ENCODE assay signal across 24 cellular contexts in genomic region chr11:31529189-31529588, GRCh38.
"Had no signal": no experiment of that assay in that cellular context is flagged by ENCODE, and none has a peak within 500 bp of the region (broad histone marks: within the 10 kb centered on the region; RNA-seq: fewer than 3 reads in every experiment).

No MANE protein-coding gene starts in this region.

- ATAC-seq: activated CD8-positive, alpha-beta T cell treated with anti-CD3 and anti-CD28 coated beads, Interleukin-2, amount 10 ng/mL, durations not matched to agents 7 days and 5 days; WTC11 had no signal

- H3K36me3 ChIP-seq: Peyer's patch, SJCRH30 had no signal

- DNase-seq: activated CD4-positive, alpha-beta T cell treated with anti-CD3 and anti-CD28 coated beads for 48 hours; activated CD4-positive, alpha-beta T cell treated with anti-CD3 and anti-CD28 coated beads, Interleukin-2, amount 50 U/mL, for 4 hours; activated CD4-positive, CD25-positive, alpha-beta regulatory T cell treated with anti-CD3 and anti-CD28 coated beads, Interleukin-2, amount 50 U/mL, for 72 hours; activated CD8-positive, alpha-beta T cell treated with anti-CD3 and anti-CD28 coated beads, Interleukin-2, amount 10 ng/mL, durations not matched to agents 7 days and 5 days; activated effector memory CD4-positive, alpha-beta T cell treated with anti-CD3 and anti-CD28 coated beads, Interleukin-2, amount 50 U/mL, for 16 hours; activated naive CD4-positive, alpha-beta T cell treated with anti-CD3 and anti-CD28 coated beads, Interleukin-2, amount 10 ng/mL, durations not matched to agents 7 days and 5 days; activated naive CD8-positive, alpha-beta T cell treated with anti-CD3 and anti-CD28 coated beads for 36 hours; activated T-cell treated with anti-CD3 and anti-CD28 coated beads, Interleukin-2, amount 50 U/mL, for 24 hours; anterior cingulate cortex; cerebellar nuclear complex; NCI-H1092 treated with DMSO at 0.1 percent for 48 hours; NCI-H1417 treated with DMSO at 0.1 percent for 48 hours; NCI-H1694; NCI-H2029 treated with DMSO at 0.1 percent for 48 hours; NCI-H345; NCI-H510A; NCI-H69; NK-92 treated with Interleukin-12 subunit alpha and Interleukin-12 subunit beta, amount 100 ng/mL, for 24 hours; Peyer's patch; Right ventricle myocardium superior; SJCRH30; SK-N-SH; T-helper 1 cell had no signal

- H3K9me3 ChIP-seq: Peyer's patch, SJCRH30, SK-N-SH had no signal

- H3K4me3 ChIP-seq: Peyer's patch, SJCRH30 had no signal

- H3K4me1 ChIP-seq: Peyer's patch, SJCRH30 had no signal
